Comparison of ENCODE assay signal across 2 cellular contexts in the genomic region with DNA sequence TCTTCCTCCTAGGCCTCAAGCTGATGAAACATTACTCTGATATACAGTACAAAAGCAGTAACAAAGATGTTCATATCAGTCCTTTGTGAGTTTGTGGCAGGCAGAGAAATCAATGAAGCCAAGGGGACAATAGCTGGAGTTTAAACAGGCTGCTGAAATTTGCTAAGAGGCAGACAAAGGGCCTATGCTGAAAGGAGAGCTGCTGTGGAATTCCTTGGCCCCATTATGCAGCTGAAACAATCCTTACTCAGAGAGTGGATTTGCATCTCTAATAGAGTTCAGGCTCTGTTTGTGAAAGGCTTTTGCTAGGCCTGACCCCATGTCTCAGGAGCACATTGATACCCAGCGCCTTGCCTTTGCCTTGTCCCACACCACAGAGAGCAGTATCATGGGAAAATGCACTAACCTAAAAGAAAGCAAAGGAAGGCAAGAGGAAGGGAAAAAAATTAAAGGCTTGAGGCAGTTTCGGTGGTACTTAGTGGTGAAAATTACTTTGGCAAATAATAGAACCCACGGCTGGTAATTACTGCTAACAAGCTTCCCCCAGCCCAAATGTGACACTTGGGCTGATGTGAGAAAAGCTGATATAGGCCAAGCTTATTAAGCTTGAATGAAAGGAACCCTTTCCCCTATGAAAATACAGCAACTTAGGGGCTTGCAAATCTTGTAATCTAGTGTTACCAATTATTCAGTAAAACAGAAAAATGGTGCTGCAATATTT.
TF ChIP-seq lines count a peak whose summit lies in the region.

No MANE protein-coding gene starts in this region.

TF ChIP-seq in SK-N-SH, 30 proteins besides CTCF, POLR2A, EP300 and RAD21:
- TF ChIP-seq, protein P1, sequence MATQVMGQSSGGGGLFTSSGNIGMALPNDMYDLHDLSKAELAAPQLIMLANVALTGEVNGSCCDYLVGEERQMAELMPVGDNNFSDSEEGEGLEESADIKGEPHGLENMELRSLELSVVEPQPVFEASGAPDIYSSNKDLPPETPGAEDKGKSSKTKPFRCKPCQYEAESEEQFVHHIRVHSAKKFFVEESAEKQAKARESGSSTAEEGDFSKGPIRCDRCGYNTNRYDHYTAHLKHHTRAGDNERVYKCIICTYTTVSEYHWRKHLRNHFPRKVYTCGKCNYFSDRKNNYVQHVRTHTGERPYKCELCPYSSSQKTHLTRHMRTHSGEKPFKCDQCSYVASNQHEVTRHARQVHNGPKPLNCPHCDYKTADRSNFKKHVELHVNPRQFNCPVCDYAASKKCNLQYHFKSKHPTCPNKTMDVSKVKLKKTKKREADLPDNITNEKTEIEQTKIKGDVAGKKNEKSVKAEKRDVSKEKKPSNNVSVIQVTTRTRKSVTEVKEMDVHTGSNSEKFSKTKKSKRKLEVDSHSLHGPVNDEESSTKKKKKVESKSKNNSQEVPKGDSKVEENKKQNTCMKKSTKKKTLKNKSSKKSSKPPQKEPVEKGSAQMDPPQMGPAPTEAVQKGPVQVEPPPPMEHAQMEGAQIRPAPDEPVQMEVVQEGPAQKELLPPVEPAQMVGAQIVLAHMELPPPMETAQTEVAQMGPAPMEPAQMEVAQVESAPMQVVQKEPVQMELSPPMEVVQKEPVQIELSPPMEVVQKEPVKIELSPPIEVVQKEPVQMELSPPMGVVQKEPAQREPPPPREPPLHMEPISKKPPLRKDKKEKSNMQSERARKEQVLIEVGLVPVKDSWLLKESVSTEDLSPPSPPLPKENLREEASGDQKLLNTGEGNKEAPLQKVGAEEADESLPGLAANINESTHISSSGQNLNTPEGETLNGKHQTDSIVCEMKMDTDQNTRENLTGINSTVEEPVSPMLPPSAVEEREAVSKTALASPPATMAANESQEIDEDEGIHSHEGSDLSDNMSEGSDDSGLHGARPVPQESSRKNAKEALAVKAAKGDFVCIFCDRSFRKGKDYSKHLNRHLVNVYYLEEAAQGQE (IDR thresholded peaks at IDR 0.05; ENCODE audit: low read depth, low read length), result no peak
- no peak for TF ChIP-seq SIN3A (IDR thresholded peaks at IDR 0.05; ENCODE audit: borderline replicate concordance, low read depth, low read length)
- no peak for TF ChIP-seq RFX5 (IDR thresholded peaks at IDR 0.05; ENCODE audit: low read length)
- TF ChIP-seq NRF1 (IDR thresholded peaks at IDR 0.05; ENCODE audit: low read depth, low read length), result no peak
- TF ChIP-seq, protein P2, sequence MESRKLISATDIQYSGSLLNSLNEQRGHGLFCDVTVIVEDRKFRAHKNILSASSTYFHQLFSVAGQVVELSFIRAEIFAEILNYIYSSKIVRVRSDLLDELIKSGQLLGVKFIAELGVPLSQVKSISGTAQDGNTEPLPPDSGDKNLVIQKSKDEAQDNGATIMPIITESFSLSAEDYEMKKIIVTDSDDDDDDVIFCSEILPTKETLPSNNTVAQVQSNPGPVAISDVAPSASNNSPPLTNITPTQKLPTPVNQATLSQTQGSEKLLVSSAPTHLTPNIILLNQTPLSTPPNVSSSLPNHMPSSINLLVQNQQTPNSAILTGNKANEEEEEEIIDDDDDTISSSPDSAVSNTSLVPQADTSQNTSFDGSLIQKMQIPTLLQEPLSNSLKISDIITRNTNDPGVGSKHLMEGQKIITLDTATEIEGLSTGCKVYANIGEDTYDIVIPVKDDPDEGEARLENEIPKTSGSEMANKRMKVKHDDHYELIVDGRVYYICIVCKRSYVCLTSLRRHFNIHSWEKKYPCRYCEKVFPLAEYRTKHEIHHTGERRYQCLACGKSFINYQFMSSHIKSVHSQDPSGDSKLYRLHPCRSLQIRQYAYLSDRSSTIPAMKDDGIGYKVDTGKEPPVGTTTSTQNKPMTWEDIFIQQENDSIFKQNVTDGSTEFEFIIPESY (IDR thresholded peaks at IDR 0.05; ENCODE audit: borderline replicate concordance, low read depth), result no peak
- no peak for TF ChIP-seq POLR2AphosphoS5 (IDR thresholded peaks at IDR 0.05; ENCODE audit: low read depth, low read length)
- no peak for TF ChIP-seq GABPA (IDR thresholded peaks at IDR 0.05; ENCODE audit: low read depth)
- no peak for TF ChIP-seq RXRA (IDR thresholded peaks at IDR 0.05; ENCODE audit: borderline replicate concordance, low read depth)
- TF ChIP-seq JUND (IDR thresholded peaks at IDR 0.05), result no peak
- TF ChIP-seq RCOR1 (IDR thresholded peaks at IDR 0.05; ENCODE audit: low read length), result no peak
- TF ChIP-seq FOSL2 (IDR thresholded peaks at IDR 0.05; ENCODE audit: borderline replicate concordance, low read depth), result no peak
- TF ChIP-seq MEF2A (IDR thresholded peaks at IDR 0.05; ENCODE audit: borderline replicate concordance, low read depth), result no peak
- TF ChIP-seq GATA2 (CRISPR knock-in tag; IDR thresholded peaks at IDR 0.05), result no peak
- no peak for TF ChIP-seq TCF12 (IDR thresholded peaks at IDR 0.05)
- no peak for TF ChIP-seq FOXM1 (IDR thresholded peaks at IDR 0.05; ENCODE audit: low read depth)
- TF ChIP-seq, protein P3, sequence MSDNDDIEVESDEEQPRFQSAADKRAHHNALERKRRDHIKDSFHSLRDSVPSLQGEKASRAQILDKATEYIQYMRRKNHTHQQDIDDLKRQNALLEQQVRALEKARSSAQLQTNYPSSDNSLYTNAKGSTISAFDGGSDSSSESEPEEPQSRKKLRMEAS (IDR thresholded peaks at IDR 0.05; ENCODE audit: low read depth), result no peak
- TF ChIP-seq EZH2phosphoT487 (IDR thresholded peaks at IDR 0.05; ENCODE audit: borderline replicate concordance, low read depth), result no peak
- TF ChIP-seq, protein P4, sequence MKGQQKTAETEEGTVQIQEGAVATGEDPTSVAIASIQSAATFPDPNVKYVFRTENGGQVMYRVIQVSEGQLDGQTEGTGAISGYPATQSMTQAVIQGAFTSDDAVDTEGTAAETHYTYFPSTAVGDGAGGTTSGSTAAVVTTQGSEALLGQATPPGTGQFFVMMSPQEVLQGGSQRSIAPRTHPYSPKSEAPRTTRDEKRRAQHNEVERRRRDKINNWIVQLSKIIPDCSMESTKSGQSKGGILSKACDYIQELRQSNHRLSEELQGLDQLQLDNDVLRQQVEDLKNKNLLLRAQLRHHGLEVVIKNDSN (IDR thresholded peaks at IDR 0.05; ENCODE audit: borderline replicate concordance, low read depth), result no peak

TF ChIP-seq in SK-N-SH treated with all-trans-retinoic acid at 6 μM for 48 hours, 23 proteins besides CTCF, POLR2A, EP300 and RAD21 (continued from another document):
- TF ChIP-seq CSDC2 (CRISPR knock-in tag; IDR thresholded peaks at IDR 0.05) (no peak), ESRRG (CRISPR knock-in tag; IDR thresholded peaks at IDR 0.05) (no peak), ISL1 (CRISPR knock-in tag; IDR thresholded peaks at IDR 0.05) (no peak), ZC3H10 (CRISPR knock-in tag; IDR thresholded peaks at IDR 0.05) (no peak), ZNF8 (CRISPR knock-in tag; IDR thresholded peaks at IDR 0.05) (no peak), RARB (CRISPR knock-in tag; IDR thresholded peaks at IDR 0.05) (no peak)
- TF ChIP-seq, protein P5, sequence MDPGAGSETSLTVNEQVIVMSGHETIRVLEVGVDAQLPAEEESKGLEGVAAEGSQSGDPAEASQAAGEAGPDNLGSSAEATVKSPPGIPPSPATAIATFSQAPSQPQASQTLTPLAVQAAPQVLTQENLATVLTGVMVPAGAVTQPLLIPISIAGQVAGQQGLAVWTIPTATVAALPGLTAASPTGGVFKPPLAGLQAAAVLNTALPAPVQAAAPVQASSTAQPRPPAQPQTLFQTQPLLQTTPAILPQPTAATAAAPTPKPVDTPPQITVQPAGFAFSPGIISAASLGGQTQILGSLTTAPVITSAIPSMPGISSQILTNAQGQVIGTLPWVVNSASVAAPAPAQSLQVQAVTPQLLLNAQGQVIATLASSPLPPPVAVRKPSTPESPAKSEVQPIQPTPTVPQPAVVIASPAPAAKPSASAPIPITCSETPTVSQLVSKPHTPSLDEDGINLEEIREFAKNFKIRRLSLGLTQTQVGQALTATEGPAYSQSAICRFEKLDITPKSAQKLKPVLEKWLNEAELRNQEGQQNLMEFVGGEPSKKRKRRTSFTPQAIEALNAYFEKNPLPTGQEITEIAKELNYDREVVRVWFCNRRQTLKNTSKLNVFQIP (CRISPR knock-in tag; IDR thresholded peaks at IDR 0.05; ENCODE audit: borderline replicate concordance, low read depth), result no peak
- TF ChIP-seq, protein P6, sequence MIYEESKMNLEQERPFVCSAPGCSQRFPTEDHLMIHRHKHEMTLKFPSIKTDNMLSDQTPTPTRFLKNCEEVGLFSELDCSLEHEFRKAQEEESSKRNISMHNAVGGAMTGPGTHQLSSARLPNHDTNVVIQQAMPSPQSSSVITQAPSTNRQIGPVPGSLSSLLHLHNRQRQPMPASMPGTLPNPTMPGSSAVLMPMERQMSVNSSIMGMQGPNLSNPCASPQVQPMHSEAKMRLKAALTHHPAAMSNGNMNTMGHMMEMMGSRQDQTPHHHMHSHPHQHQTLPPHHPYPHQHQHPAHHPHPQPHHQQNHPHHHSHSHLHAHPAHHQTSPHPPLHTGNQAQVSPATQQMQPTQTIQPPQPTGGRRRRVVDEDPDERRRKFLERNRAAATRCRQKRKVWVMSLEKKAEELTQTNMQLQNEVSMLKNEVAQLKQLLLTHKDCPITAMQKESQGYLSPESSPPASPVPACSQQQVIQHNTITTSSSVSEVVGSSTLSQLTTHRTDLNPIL (CRISPR knock-in tag; IDR thresholded peaks at IDR 0.05; ENCODE audit: low read depth), result no peak
